17 cellular contexts compared by ENCODE assay signal in genomic region chr5:21143686-21144085, GRCh38.
DNase-seq lines count a peak whose midpoint lies in the region; ATAC-seq and TF ChIP-seq lines count a peak whose summit lies in the region.
"Had no signal": no experiment of that assay in that cellular context is flagged by ENCODE, and none has a peak within 500 bp of the region (broad histone marks: within the 10 kb centered on the region; RNA-seq: fewer than 3 reads in every experiment).

No MANE protein-coding gene starts in this region.

- H3K4me3 ChIP-seq in RWPE2 (ENCODE audit: severe bottlenecking), result no peak overlapping the region
- H3K4me3 ChIP-seq: A549; BLaER1 treated with 17β-estradiol and CSF1 and Interleukin-3, amounts not matched to agents 10 nM and 100 nM had no signal

- no peak for TF ChIP-seq CTCF in RWPE2 (IDR thresholded peaks at IDR 0.05; ENCODE audit: poor library complexity, severe bottlenecking)

- no peak overlapping the region for H3K27ac Mint-ChIP-seq in activated CD4-positive, alpha-beta T cell treated with anti-CD3 and anti-CD28 coated beads for 36 hours
- no peak overlapping the region for H3K27ac Mint-ChIP-seq in activated CD4-positive, alpha-beta T cell treated with anti-CD3 and anti-CD28 coated beads, Interleukin-2, amount 10 ng/mL, durations not matched to agents 24 days and 14 days
- no peak overlapping the region for H3K27ac Mint-ChIP-seq in stimulated activated effector memory CD8-positive, alpha-beta T cell treated with anti-CD3 and anti-CD28 coated beads, Interleukin-12 subunit alpha, Interleukin-12 subunit beta, amount 100 ng/mL, for 72 hours
- H3K27ac Mint-ChIP-seq: B cell; CD4-positive, alpha-beta T cell; CD8-positive, alpha-beta T cell had no signal

- H3K4me3 Mint-ChIP-seq in activated CD4-positive, alpha-beta T cell treated with anti-CD3 and anti-CD28 coated beads for 36 hours, result no peak overlapping the region
- H3K4me3 Mint-ChIP-seq in activated CD4-positive, alpha-beta T cell treated with anti-CD3 and anti-CD28 coated beads, Interleukin-2, amount 10 ng/mL, durations not matched to agents 24 days and 14 days, result no peak overlapping the region
- H3K4me3 Mint-ChIP-seq in stimulated activated effector memory CD8-positive, alpha-beta T cell treated with anti-CD3 and anti-CD28 coated beads, Interleukin-12 subunit alpha, Interleukin-12 subunit beta, amount 100 ng/mL, for 72 hours, result no peak overlapping the region
- H3K4me3 Mint-ChIP-seq: B cell; CD4-positive, alpha-beta T cell; CD8-positive, alpha-beta T cell had no signal

- peak; percentile 14 for ATAC-seq in activated CD4-positive, alpha-beta T cell treated with anti-CD3 and anti-CD28 coated beads for 36 hours
- ATAC-seq in RWPE2 (ENCODE audit: low read depth) (0 out of 3 replicates have a peak, but pooled peaks have one; percentile 35), HG02798 (IDR thresholded peaks at IDR 0.05; ENCODE audit: poor library complexity, unreplicated experiment) (no peak)
- ATAC-seq in stimulated activated effector memory CD8-positive, alpha-beta T cell treated with anti-CD3 and anti-CD28 coated beads, Interleukin-12 subunit alpha, Interleukin-12 subunit beta, amount 100 ng/mL, for 72 hours, result peak; percentile 53
- ATAC-seq: A549; CD8-positive, alpha-beta T cell had no signal

- no peaks in the 10 kb centered on the region for H3K27me3 Mint-ChIP-seq in activated CD4-positive, alpha-beta T cell treated with anti-CD3 and anti-CD28 coated beads for 36 hours
- H3K27me3 Mint-ChIP-seq in activated CD4-positive, alpha-beta T cell treated with anti-CD3 and anti-CD28 coated beads, Interleukin-2, amount 10 ng/mL, durations not matched to agents 24 days and 14 days, result no peaks in the 10 kb centered on the region
- H3K27me3 Mint-ChIP-seq: B cell; CD4-positive, alpha-beta T cell had no signal

- no peaks in the 10 kb centered on the region for H3K36me3 Mint-ChIP-seq in activated CD4-positive, alpha-beta T cell treated with anti-CD3 and anti-CD28 coated beads for 36 hours (ENCODE audit: low read depth)
- H3K36me3 Mint-ChIP-seq in activated CD4-positive, alpha-beta T cell treated with anti-CD3 and anti-CD28 coated beads, Interleukin-2, amount 10 ng/mL, durations not matched to agents 24 days and 14 days (ENCODE audit: low read depth), result no peaks in the 10 kb centered on the region
- no peaks in the 10 kb centered on the region for H3K36me3 Mint-ChIP-seq in stimulated activated effector memory CD8-positive, alpha-beta T cell treated with anti-CD3 and anti-CD28 coated beads, Interleukin-12 subunit alpha, Interleukin-12 subunit beta, amount 100 ng/mL, for 72 hours
- H3K36me3 Mint-ChIP-seq: CD8-positive, alpha-beta T cell had no signal

- no peaks in the 10 kb centered on the region for H3K27me3 ChIP-seq in RWPE2 (ENCODE audit: insufficient read depth, poor library complexity, severe bottlenecking)
- H3K27me3 ChIP-seq: BLaER1 treated with 17β-estradiol and CSF1 and Interleukin-3, amounts not matched to agents 10 nM and 100 nM had no signal

- DNase-seq in activated CD4-positive, alpha-beta T cell treated with anti-CD3 and anti-CD28 coated beads for 36 hours, result no peak
- no peak for DNase-seq in activated CD4-positive, alpha-beta T cell treated with anti-CD3 and anti-CD28 coated beads, Interleukin-2, amount 10 ng/mL, durations not matched to agents 24 days and 14 days
- DNase-seq in RWPE2 (ENCODE audit: low spot score), result no peak
- DNase-seq in stimulated activated effector memory CD8-positive, alpha-beta T cell treated with anti-CD3 and anti-CD28 coated beads, Interleukin-12 subunit alpha, Interleukin-12 subunit beta, amount 100 ng/mL, for 72 hours (ENCODE audit: low spot score in 2 of 2), result no peak
- DNase-seq: AML-193; Caco-2; Calu3; CD4-positive, alpha-beta T cell; CD8-positive, alpha-beta T cell; DMS79 treated with DMSO at 0.1 percent for 48 hours; GF-D8 had no signal

- no peaks in the 10 kb centered on the region for H3K36me3 ChIP-seq in RWPE2 (ENCODE audit: low read depth)
- H3K36me3 ChIP-seq: BLaER1 treated with 17β-estradiol and CSF1 and Interleukin-3, amounts not matched to agents 10 nM and 100 nM had no signal

- CTCF ChIA-PET in activated CD4-positive, alpha-beta T cell treated with anti-CD3 and anti-CD28 coated beads for 36 hours (lab: Charles Lee), result no interaction called here

- H3K4me1 Mint-ChIP-seq in activated CD4-positive, alpha-beta T cell treated with anti-CD3 and anti-CD28 coated beads for 36 hours, result no peaks in the 10 kb centered on the region
- no peaks in the 10 kb centered on the region for H3K4me1 Mint-ChIP-seq in activated CD4-positive, alpha-beta T cell treated with anti-CD3 and anti-CD28 coated beads, Interleukin-2, amount 10 ng/mL, durations not matched to agents 24 days and 14 days
- H3K4me1 Mint-ChIP-seq in stimulated activated effector memory CD8-positive, alpha-beta T cell treated with anti-CD3 and anti-CD28 coated beads, Interleukin-12 subunit alpha, Interleukin-12 subunit beta, amount 100 ng/mL, for 72 hours, result no peaks in the 10 kb centered on the region
- H3K4me1 Mint-ChIP-seq: B cell had no signal

- no peak overlapping the region for H3K27ac ChIP-seq in RWPE2 (ENCODE audit: poor library complexity, severe bottlenecking)
- H3K27ac ChIP-seq: 22Rv1; A549; BLaER1 treated with 17β-estradiol and CSF1 and Interleukin-3, amounts not matched to agents 10 nM and 100 nM; C4-2B had no signal

- no peaks in the 10 kb centered on the region for H3K4me1 ChIP-seq in RWPE2 (ENCODE audit: insufficient read depth, poor library complexity, severe bottlenecking)
- H3K4me1 ChIP-seq: A549; BLaER1 treated with 17β-estradiol and CSF1 and Interleukin-3, amounts not matched to agents 10 nM and 100 nM; Caco-2 had no signal

- H3K9me3 ChIP-seq in RWPE2 (ENCODE audit: severe bottlenecking), result no peaks in the 10 kb centered on the region
- H3K9me3 ChIP-seq: A549, Caco-2 had no signal

- peaks cover 11% of the 10 kb centered on the region for H3K9me3 Mint-ChIP-seq in activated CD4-positive, alpha-beta T cell treated with anti-CD3 and anti-CD28 coated beads for 36 hours (ENCODE audit: low read depth)
- no peaks in the 10 kb centered on the region for H3K9me3 Mint-ChIP-seq in activated CD4-positive, alpha-beta T cell treated with anti-CD3 and anti-CD28 coated beads, Interleukin-2, amount 10 ng/mL, durations not matched to agents 24 days and 14 days
- H3K9me3 Mint-ChIP-seq in stimulated activated effector memory CD8-positive, alpha-beta T cell treated with anti-CD3 and anti-CD28 coated beads, Interleukin-12 subunit alpha, Interleukin-12 subunit beta, amount 100 ng/mL, for 72 hours, result peaks cover 8% of the 10 kb centered on the region

- intact Hi-C loops in activated CD4-positive, alpha-beta T cell treated with anti-CD3 and anti-CD28 coated beads for 36 hours (cut with DNase I, micrococcal nuclease), result no loop called here
- intact Hi-C loops in activated CD4-positive, alpha-beta T cell treated with anti-CD3 and anti-CD28 coated beads, Interleukin-2, amount 10 ng/mL, durations not matched to agents 24 days and 14 days (cut with micrococcal nuclease), result no loop called here

- POLR2A ChIA-PET in activated CD4-positive, alpha-beta T cell treated with anti-CD3 and anti-CD28 coated beads for 36 hours (lab: Charles Lee), result no interaction called here
